In genomic region chr2:128903637-128904036, GRCh38 we compare ENCODE assay signal across 28 cellular contexts.
"Had no signal": no experiment of that assay in that cellular context is flagged by ENCODE, and none has a peak within 500 bp of the region (broad histone marks: within the 10 kb centered on the region; RNA-seq: fewer than 3 reads in every experiment).

No MANE protein-coding gene starts in this region.

- H3K4me2 ChIP-seq: neural progenitor cell had no signal

- H3K27me3 Mint-ChIP-seq: stimulated activated naive CD8-positive, alpha-beta T cell treated with anti-CD3 and anti-CD28 coated beads, Interleukin-15, Interleukin-2, amounts not matched to agents 100 ng/mL and 50 ng/mL, for 24 hours had no signal

- H2AFZ ChIP-seq: neural progenitor cell had no signal

- H3K4me3 ChIP-seq: neural progenitor cell, pancreas, prostate gland, right atrium auricular region, right lobe of liver, sigmoid colon, stomach, thoracic aorta, thyroid gland, tibial nerve, upper lobe of right lung, uterus had no signal

- H3K9ac ChIP-seq: neural progenitor cell had no signal

- H3K27me3 ChIP-seq: neural progenitor cell, pancreas, right atrium auricular region, right lobe of liver, sigmoid colon, stomach, thyroid gland, tibial nerve, upper lobe of right lung, uterus had no signal

- H3K4me1 Mint-ChIP-seq: natural killer cell; nephron; neural progenitor cell; stimulated activated effector memory CD8-positive, alpha-beta T cell treated with anti-CD3 and anti-CD28 coated beads, Interleukin-12 subunit alpha, Interleukin-12 subunit beta, amount 100 ng/mL, for 72 hours had no signal

- H3K4me3 Mint-ChIP-seq: naive thymus-derived CD4-positive, alpha-beta T cell; natural killer cell; nephron; neural progenitor cell; stimulated activated effector memory CD8-positive, alpha-beta T cell treated with anti-CD3 and anti-CD28 coated beads, Interleukin-12 subunit alpha, Interleukin-12 subunit beta, amount 100 ng/mL, for 72 hours; stimulated activated naive B cell treated with anti-CD40 and anti-IgM and Interleukin-4, amounts not matched to agents 10 μg/mL and 1 μg/mL and 100 μg/mL, for 72 hours; stimulated activated naive CD8-positive, alpha-beta T cell treated with anti-CD3 and anti-CD28 coated beads, Interleukin-15, Interleukin-2, amounts not matched to agents 100 ng/mL and 50 ng/mL, for 24 hours; type B pancreatic cell had no signal

- H3K9me3 ChIP-seq: neutrophil, pancreas, prostate gland, right lobe of liver, sigmoid colon, thoracic aorta, thyroid gland, upper lobe of right lung, uterus had no signal

- H3K36me3 Mint-ChIP-seq: naive thymus-derived CD4-positive, alpha-beta T cell; natural killer cell; neural progenitor cell; stimulated activated effector memory CD8-positive, alpha-beta T cell treated with anti-CD3 and anti-CD28 coated beads, Interleukin-12 subunit alpha, Interleukin-12 subunit beta, amount 100 ng/mL, for 72 hours; stimulated activated naive B cell treated with anti-CD40 and anti-IgM and Interleukin-4, amounts not matched to agents 10 μg/mL and 1 μg/mL and 100 μg/mL, for 72 hours; type B pancreatic cell had no signal

- H3K36me3 ChIP-seq: neural progenitor cell, neutrophil, pancreas, prostate gland, right atrium auricular region, right lobe of liver, sigmoid colon, stomach, thoracic aorta, thyroid gland, tibial nerve, upper lobe of right lung, uterus had no signal

- H3K27ac ChIP-seq: neural progenitor cell, neutrophil, pancreas, prostate gland, right atrium auricular region, right lobe of liver, sigmoid colon, stomach, thoracic aorta, thyroid gland, tibial nerve, upper lobe of right lung, uterus had no signal

- DNase-seq: naive thymus-derived CD4-positive, alpha-beta T cell; natural killer cell; nucleus accumbens; retina; right lobe of liver; sigmoid colon; small intestine; stimulated activated CD4-positive, alpha-beta T cell treated with anti-CD3 and anti-CD28 coated beads, Interleukin-15, amount 100 ng/mL, for 24 hours; stimulated activated CD4-positive, alpha-beta T cell treated with anti-CD3 and anti-CD28 coated beads, Interleukin-2, amount 100 ng/mL, for 24 hours; stimulated activated CD4-positive, alpha-beta T cell treated with anti-CD3 and anti-CD28 coated beads, Interleukin-2, amount 100 ng/mL, for 48 hours; stimulated activated CD4-positive, alpha-beta T cell treated with anti-CD3 and anti-CD28 coated beads, Interleukin-4, amount 100 ng/mL, for 24 hours; stimulated activated naive B cell treated with anti-CD40 and anti-IgM and Interleukin-4, amounts not matched to agents 10 μg/mL and 1 μg/mL and 100 μg/mL, for 72 hours; stimulated activated naive CD4-positive, alpha-beta T cell treated with Interleukin-2 at 50 U/mL for 16 hours; stomach; thyroid gland; upper lobe of right lung; uterus had no signal

- H3K9me3 Mint-ChIP-seq: natural killer cell; stimulated activated effector memory CD8-positive, alpha-beta T cell treated with anti-CD3 and anti-CD28 coated beads, Interleukin-12 subunit alpha, Interleukin-12 subunit beta, amount 100 ng/mL, for 72 hours; stimulated activated naive CD8-positive, alpha-beta T cell treated with anti-CD3 and anti-CD28 coated beads, Interleukin-15, Interleukin-2, amounts not matched to agents 100 ng/mL and 50 ng/mL, for 24 hours had no signal

- H3K4me1 ChIP-seq: neural progenitor cell, pancreas, prostate gland, right atrium auricular region, right lobe of liver, sigmoid colon, thyroid gland, tibial nerve, upper lobe of right lung, uterus had no signal

- H3K27ac Mint-ChIP-seq: naive thymus-derived CD4-positive, alpha-beta T cell; natural killer cell; nephron; neural progenitor cell; stimulated activated effector memory CD8-positive, alpha-beta T cell treated with anti-CD3 and anti-CD28 coated beads, Interleukin-12 subunit alpha, Interleukin-12 subunit beta, amount 100 ng/mL, for 72 hours; stimulated activated naive B cell treated with anti-CD40 and anti-IgM and Interleukin-4, amounts not matched to agents 10 μg/mL and 1 μg/mL and 100 μg/mL, for 72 hours; stimulated activated naive CD8-positive, alpha-beta T cell treated with anti-CD3 and anti-CD28 coated beads, Interleukin-15, Interleukin-2, amounts not matched to agents 100 ng/mL and 50 ng/mL, for 24 hours had no signal
